8 cellular contexts compared by ENCODE assay signal in genomic region chr18:36757081-36757480, GRCh38.
DNase-seq lines count a peak whose midpoint lies in the region; ATAC-seq, FAIRE-seq and TF ChIP-seq lines count a peak whose summit lies in the region.

No MANE protein-coding gene starts in this region.

- no peaks in the 10 kb centered on the region for H3K79me2 ChIP-seq in HepG2 (ENCODE audit: insufficient read depth, low read length)

- intact Hi-C loops in HepG2 (cut with micrococcal nuclease; ENCODE audit: unreplicated experiment) = loop anchor here (1.0 to 5.0 kb wide), 3 partner anchors 69 to 740 kb away; no protein-coding TSS in a partner anchor

- H3K27ac ChIP-seq in HepG2 (ENCODE audit: extremely low read length, insufficient read depth, low read length) = no peak overlapping the region

- H3K4me1 ChIP-seq in HepG2 (ENCODE audit: insufficient read depth, low read length) = 0 out of 2 replicates have a peak, but pooled peaks cover 6% of the 10 kb centered on the region

- POLR2A ChIA-PET in HepG2 (lab: Yijun Ruan, JAX) = no interaction called here

- H3K4me3 ChIP-seq in HepG2 (replicated peaks in 1 of 3; ENCODE audit: insufficient read depth in 1 of 3, low read depth in 2 of 3, low read length in 3 of 3) = no peak overlapping the region

- H3K4me2 ChIP-seq in HepG2 (ENCODE audit: low read depth, low read length) = no peak overlapping the region

- DNase-seq in 8988T (peak; percentile 44), NCI-H345 treated with DMSO at 0.1 percent for 48 hours (lab: John Stamatoyannopoulos, UW; ENCODE audit: unreplicated experiment) (peak; percentile 25), cerebellar cortex (ENCODE audit: low spot score) (peak; percentile 51), HepG2 (ENCODE audit: low spot score) (peak; percentile 48), cerebellar nuclear complex (lab: John Stamatoyannopoulos, UW) (no peak), T-helper 9 cell (no peak)

- no peak overlapping the region for H2AFZ ChIP-seq in HepG2 (ENCODE audit: low read length)

- H3K27me3 ChIP-seq in HepG2 (ENCODE audit: control insufficient read depth in 1 of 2, insufficient read depth in 2 of 2, low read length in 2 of 2) = no peaks in the 10 kb centered on the region

- ATAC-seq in GM18858 (IDR thresholded peaks at IDR 0.05; ENCODE audit: unreplicated experiment) (peak; percentile 47), HepG2 (peak; percentile 71), GM21576 (IDR thresholded peaks at IDR 0.05; ENCODE audit: unreplicated experiment) (no peak)

- no peaks in the 10 kb centered on the region for H3K9me3 ChIP-seq in HepG2 (ENCODE audit: low read length)

- H3K9ac ChIP-seq in HepG2 (ENCODE audit: insufficient read depth, low read depth, low read length) = no peak overlapping the region

- 0 out of 2 replicates have a peak, but pooled peaks cover 2% of the 10 kb centered on the region for H4K20me1 ChIP-seq in HepG2 (ENCODE audit: insufficient read depth, low read length)

- H3K36me3 ChIP-seq in HepG2 (replicated peaks in 1 of 2; ENCODE audit: control insufficient read depth in 1 of 2, insufficient read depth in 2 of 2, low read length in 2 of 2) = no peaks in the 10 kb centered on the region

- in situ Hi-C loops in HepG2 (cut with HindIII; ENCODE audit: extremely low pct_ligation_motif_present, low pct_unique_long_range_greater_than_20kb) = loop anchor here (5.0 kb wide), 1 partner anchor 70 kb away; no protein-coding TSS in a partner anchor

- TF ChIP-seq RAD21 in HepG2 (CRISPR knock-in tag; IDR thresholded peaks at IDR 0.05) = peak; percentile 32; the same call in 1 of the 2 replicates

- CTCF ChIA-PET in HepG2 (lab: Yijun Ruan, JAX; ENCODE audit: low intra/inter-chr PET ratio, low total read pairs) = interaction anchor here (1.2 to 2.1 kb wide), 2 partner anchors 69 to 460 kb away, joined by 3 to 35 read pairs; partner anchors contain the start of gene FHOD3

- peak; percentile 70 for FAIRE-seq in HepG2 (lab: Jason Lieb, UNC)

- no peak for TF ChIP-seq EP300 in HepG2 (IDR thresholded peaks at IDR 0.05; ENCODE audit: low read depth in 2 of 2, low read length in 2 of 2)
- TF ChIP-seq EP300 in HepG2 (CRISPR knock-in tag; IDR thresholded peaks at IDR 0.05; ENCODE audit: borderline replicate concordance) = no peak

- BruUV-seq in HepG2 (replicated peaks; lab: Mats Ljungman, UMichigan) = no TSS peak

- no peak for TF ChIP-seq POLR2A in HepG2 (IDR thresholded peaks at IDR 0.05; ENCODE audit: insufficient read depth in 1 of 2, low read depth in 2 of 2, low read length in 2 of 2)

- 3% methylated on average over 1 of the region's 1 CpG for WGBS in HepG2 (ENCODE audit: low lambda C conversion rate)

- peak; percentile 72 for TF ChIP-seq CTCF in HepG2 (CRISPR knock-in tag; IDR thresholded peaks at IDR 0.05)

TF ChIP-seq in HepG2, 621 proteins besides CTCF, POLR2A, EP300 and RAD21 (continues in another document):
- TF ChIP-seq ZNF773 (CRISPR knock-in tag; IDR thresholded peaks at IDR 0.05; ENCODE audit: borderline replicate concordance) (no peak), PLRG1 (conservative IDR thresholded peaks at IDR 0.05) (no peak), ZNF205 (CRISPR knock-in tag; IDR thresholded peaks at IDR 0.05) (no peak), NCOA1 (CRISPR knock-in tag; IDR thresholded peaks at IDR 0.05) (no peak), MAZ (IDR thresholded peaks at IDR 0.05; ENCODE audit: borderline replicate concordance, low read depth, low read length) (no peak), MAZ (CRISPR knock-in tag; IDR thresholded peaks at IDR 0.05; ENCODE audit: low read depth) (no peak), EED (CRISPR knock-in tag; IDR thresholded peaks at IDR 0.05) (no peak), ZNF687 (CRISPR knock-in tag; IDR thresholded peaks at IDR 0.05) (no peak), ZNF800 (CRISPR knock-in tag; IDR thresholded peaks at IDR 0.05) (no peak), ZBTB38 (CRISPR knock-in tag; IDR thresholded peaks at IDR 0.05) (no peak), SMC3 (IDR thresholded peaks at IDR 0.05; ENCODE audit: low read length) (peak; percentile 57; the same call in 1 of the 2 replicates), ZNF652 (CRISPR knock-in tag; IDR thresholded peaks at IDR 0.05; ENCODE audit: borderline replicate concordance, low read depth) (peak; percentile 73; the same call in 1 of the 2 replicates), JDP2 (CRISPR knock-in tag; IDR thresholded peaks at IDR 0.05; ENCODE audit: borderline replicate concordance) (no peak), THYN1 (CRISPR knock-in tag; IDR thresholded peaks at IDR 0.05; ENCODE audit: borderline replicate concordance, low read depth) (no peak), MED1 (CRISPR knock-in tag; IDR thresholded peaks at IDR 0.05) (no peak), ZNF567 (CRISPR knock-in tag; IDR thresholded peaks at IDR 0.05; ENCODE audit: borderline replicate concordance) (no peak), RARA (CRISPR knock-in tag; IDR thresholded peaks at IDR 0.05) (no peak), SOX13 (IDR thresholded peaks at IDR 0.05) (no peak), SOX13 (CRISPR knock-in tag; conservative IDR thresholded peaks at IDR 0.05 in 1 of 2, IDR thresholded peaks at IDR 0.05 in 1 of 2) (no peak), ZNF781 (CRISPR knock-in tag; IDR thresholded peaks at IDR 0.05; ENCODE audit: borderline replicate concordance, not compliant biosample characterization) (no peak), ZFP62 (CRISPR knock-in tag; IDR thresholded peaks at IDR 0.05) (no peak), ZNF512 (CRISPR knock-in tag; IDR thresholded peaks at IDR 0.05) (no peak)

Comparison
In these comparisons a context has a peak if more than half of its experiments do, and no peak if none do; other contexts are left out.
1. DNase-seq: peak in 8988T (single experiment), NCI-H345 treated with DMSO at 0.1 percent for 48 hours (single experiment), cerebellar cortex (single experiment) and HepG2 (single experiment); none in cerebellar nuclear complex (0 of 2) and T-helper 9 cell (single experiment).